Comparison of ENCODE assay signal across 1 cellular context in genomic region chr4:119783200-119783978, GRCh38.
TF ChIP-seq lines count a peak whose summit lies in the region.

No MANE protein-coding gene starts in this region.

TF ChIP-seq in HEK293, 187 proteins besides CTCF, POLR2A, EP300 and RAD21 (continued from another document):
- TF ChIP-seq ZNF274 (IDR thresholded peaks at IDR 0.05; ENCODE audit: low read length) (no peak), ZNF274 (tag by site-specific recombination; IDR thresholded peaks at IDR 0.05; ENCODE audit: borderline replicate concordance) (no peak), ZNF585B (tag by site-specific recombination; IDR thresholded peaks at IDR 0.05) (peak; percentile 57), SETDB1 (IDR thresholded peaks at IDR 0.05; ENCODE audit: insufficient read length, low read length) (peak; percentile 18), PRDM6 (tag by site-specific recombination; IDR thresholded peaks at IDR 0.05) (no peak), ZNF423 (tag by site-specific recombination; IDR thresholded peaks at IDR 0.05) (no peak), ZNF48 (tag by site-specific recombination; IDR thresholded peaks at IDR 0.05) (no peak), ZNF266 (tag by site-specific recombination; IDR thresholded peaks at IDR 0.05; ENCODE audit: low read depth) (no peak), ZNF114 (tag by site-specific recombination; IDR thresholded peaks at IDR 0.05) (no peak), ZNF707 (tag by site-specific recombination; IDR thresholded peaks at IDR 0.05) (no peak), PRDM2 (tag by site-specific recombination; IDR thresholded peaks at IDR 0.05; ENCODE audit: borderline replicate concordance) (no peak), OVOL3 (tag by site-specific recombination; IDR thresholded peaks at IDR 0.05) (no peak)
